2 cellular contexts compared by ENCODE assay signal in genomic region chr16:67862623-67863583, GRCh38.
TF ChIP-seq lines count a peak whose summit lies in the region.

No MANE protein-coding gene starts in this region.

TF ChIP-seq in HCT116, 20 proteins besides CTCF, POLR2A, EP300 and RAD21:
- no peak for TF ChIP-seq FOSL1 (IDR thresholded peaks at IDR 0.05; ENCODE audit: low read depth)
- TF ChIP-seq POLR2AphosphoS5 (IDR thresholded peaks at IDR 0.05; ENCODE audit: low read depth, low read length) = no peak
- TF ChIP-seq TCF7L2 (IDR thresholded peaks at IDR 0.05; ENCODE audit: borderline replicate concordance, extremely low read depth, insufficient read depth, insufficient read length) = no peak
- TF ChIP-seq JUND (IDR thresholded peaks at IDR 0.05) = no peak
- TF ChIP-seq ZNF274 (IDR thresholded peaks at IDR 0.05; ENCODE audit: low read depth, low read length) = no peak
- TF ChIP-seq SRF (IDR thresholded peaks at IDR 0.05; ENCODE audit: low read depth) = no peak
- TF ChIP-seq, protein P1, sequence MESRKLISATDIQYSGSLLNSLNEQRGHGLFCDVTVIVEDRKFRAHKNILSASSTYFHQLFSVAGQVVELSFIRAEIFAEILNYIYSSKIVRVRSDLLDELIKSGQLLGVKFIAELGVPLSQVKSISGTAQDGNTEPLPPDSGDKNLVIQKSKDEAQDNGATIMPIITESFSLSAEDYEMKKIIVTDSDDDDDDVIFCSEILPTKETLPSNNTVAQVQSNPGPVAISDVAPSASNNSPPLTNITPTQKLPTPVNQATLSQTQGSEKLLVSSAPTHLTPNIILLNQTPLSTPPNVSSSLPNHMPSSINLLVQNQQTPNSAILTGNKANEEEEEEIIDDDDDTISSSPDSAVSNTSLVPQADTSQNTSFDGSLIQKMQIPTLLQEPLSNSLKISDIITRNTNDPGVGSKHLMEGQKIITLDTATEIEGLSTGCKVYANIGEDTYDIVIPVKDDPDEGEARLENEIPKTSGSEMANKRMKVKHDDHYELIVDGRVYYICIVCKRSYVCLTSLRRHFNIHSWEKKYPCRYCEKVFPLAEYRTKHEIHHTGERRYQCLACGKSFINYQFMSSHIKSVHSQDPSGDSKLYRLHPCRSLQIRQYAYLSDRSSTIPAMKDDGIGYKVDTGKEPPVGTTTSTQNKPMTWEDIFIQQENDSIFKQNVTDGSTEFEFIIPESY (IDR thresholded peaks at IDR 0.05; ENCODE audit: extremely low read depth, insufficient replicate concordance, low read length) = no peak
- TF ChIP-seq CEBPB (IDR thresholded peaks at IDR 0.05; ENCODE audit: low read depth) = no peak
- TF ChIP-seq REST (IDR thresholded peaks at IDR 0.05; ENCODE audit: low read depth) = no peak
- no peak for TF ChIP-seq YY1 (IDR thresholded peaks at IDR 0.05; ENCODE audit: extremely low read depth, insufficient replicate concordance, low read depth, low read length)
- TF ChIP-seq ZFX (IDR thresholded peaks at IDR 0.05) = no peak
- no peak for TF ChIP-seq CBX3 (IDR thresholded peaks at IDR 0.05; ENCODE audit: low read depth)
- TF ChIP-seq SIN3A (IDR thresholded peaks at IDR 0.05; ENCODE audit: low read depth) = no peak
- no peak for TF ChIP-seq EGR1 (IDR thresholded peaks at IDR 0.05; ENCODE audit: low read depth)
- TF ChIP-seq ELF1 (IDR thresholded peaks at IDR 0.05; ENCODE audit: borderline replicate concordance, low read depth) = no peak
- no peak for TF ChIP-seq EZH2phosphoT487 (IDR thresholded peaks at IDR 0.05; ENCODE audit: borderline replicate concordance)

TF ChIP-seq in H1, 55 proteins besides CTCF, POLR2A, EP300 and RAD21:
- TF ChIP-seq BACH1 (IDR thresholded peaks at IDR 0.05; ENCODE audit: low read length) (no peak), MAFK (IDR thresholded peaks at IDR 0.05; ENCODE audit: low read depth, low read length) (no peak), SIX5 (IDR thresholded peaks at IDR 0.05; ENCODE audit: low read depth, low read length) (no peak), GTF2F1 (IDR thresholded peaks at IDR 0.05; ENCODE audit: borderline replicate concordance, low read depth, low read length) (no peak), SRF (IDR thresholded peaks at IDR 0.05; ENCODE audit: low read depth, low read length) (no peak), NRF1 (IDR thresholded peaks at IDR 0.05; ENCODE audit: low read depth, low read length) (no peak)
- TF ChIP-seq, protein P2, sequence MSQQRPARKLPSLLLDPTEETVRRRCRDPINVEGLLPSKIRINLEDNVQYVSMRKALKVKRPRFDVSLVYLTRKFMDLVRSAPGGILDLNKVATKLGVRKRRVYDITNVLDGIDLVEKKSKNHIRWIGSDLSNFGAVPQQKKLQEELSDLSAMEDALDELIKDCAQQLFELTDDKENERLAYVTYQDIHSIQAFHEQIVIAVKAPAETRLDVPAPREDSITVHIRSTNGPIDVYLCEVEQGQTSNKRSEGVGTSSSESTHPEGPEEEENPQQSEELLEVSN (IDR thresholded peaks at IDR 0.05) = no peak
